ENCODE assay signal across 11 cellular contexts in genomic region chr4:24763631-24764302, GRCh38. TPM values are rescaled to one million over a fixed set of nuclear protein-coding genes. Genes with fewer than 3 reads are reported as not detected.
DNase-seq lines count a peak whose midpoint lies in the region; ATAC-seq, FAIRE-seq and TF ChIP-seq lines count a peak whose summit lies in the region.
"Had no signal": no experiment of that assay in that cellular context is flagged by ENCODE, and none has a peak within 500 bp of the region (broad histone marks: within the 10 kb centered on the region; RNA-seq: fewer than 3 reads in every experiment).

No MANE protein-coding gene starts in this region.

- no peak overlapping the region for H3K4me3 ChIP-seq in pancreas

- no peaks in the 10 kb centered on the region for H3K27me3 Mint-ChIP-seq in chondrocyte (ENCODE audit: low read depth)
- no peaks in the 10 kb centered on the region for H3K27me3 Mint-ChIP-seq in activated naive CD4-positive, alpha-beta T cell treated with anti-CD3 and anti-CD28 coated beads, Interleukin-2, amount 10 ng/mL, durations not matched to agents 7 days and 5 days
- H3K27me3 Mint-ChIP-seq: activated CD4-positive, alpha-beta T cell treated with anti-CD3 and anti-CD28 coated beads, Interleukin-2, amount 10 ng/mL, durations not matched to agents 24 days and 14 days had no signal

- no peaks in the 10 kb centered on the region for H3K36me3 Mint-ChIP-seq in chondrocyte (ENCODE audit: low read depth)
- no peaks in the 10 kb centered on the region for H3K36me3 Mint-ChIP-seq in activated naive CD4-positive, alpha-beta T cell treated with anti-CD3 and anti-CD28 coated beads, Interleukin-2, amount 10 ng/mL, durations not matched to agents 7 days and 5 days
- H3K36me3 Mint-ChIP-seq in activated naive CD4-positive, alpha-beta T cell treated with anti-CD3 and anti-CD28 coated beads, Interleukin-2, amount 50 U/mL, for 72 hours: peaks cover 0 to 5% of the 10 kb centered on the region in 2 donors

- H3K27ac ChIP-seq in pancreas: no peak overlapping the region

- H3K9me3 ChIP-seq in pancreas: no peaks in the 10 kb centered on the region

- H3K4me1 ChIP-seq in pancreas: no peaks in the 10 kb centered on the region

- no peak for FAIRE-seq in pancreas (lab: Jason Lieb, UNC)
- FAIRE-seq: islet of Langerhans had no signal

- no peaks in the 10 kb centered on the region for H3K27me3 ChIP-seq in pancreas

- peak in 3 of 4 donors; percentile 41 to 57 (median 48) for ATAC-seq in pancreas
- no peak for ATAC-seq in activated naive CD4-positive, alpha-beta T cell treated with anti-CD3 and anti-CD28 coated beads, Interleukin-2, amount 50 U/mL, for 72 hours

- peak overlapping the region; percentile 90 for H3K27ac Mint-ChIP-seq in chondrocyte (ENCODE audit: unreplicated experiment)
- no peak overlapping the region for H3K27ac Mint-ChIP-seq in activated naive CD4-positive, alpha-beta T cell treated with anti-CD3 and anti-CD28 coated beads, Interleukin-2, amount 10 ng/mL, durations not matched to agents 7 days and 5 days
- H3K27ac Mint-ChIP-seq in activated naive CD4-positive, alpha-beta T cell treated with anti-CD3 and anti-CD28 coated beads, Interleukin-2, amount 50 U/mL, for 72 hours: no peak overlapping the region
- H3K27ac Mint-ChIP-seq: activated CD4-positive, alpha-beta T cell treated with anti-CD3 and anti-CD28 coated beads, Interleukin-2, amount 10 ng/mL, durations not matched to agents 24 days and 14 days had no signal

- peak overlapping the region; percentile 47 for H3K4me3 Mint-ChIP-seq in chondrocyte (ENCODE audit: unreplicated experiment)
- no peak overlapping the region for H3K4me3 Mint-ChIP-seq in activated naive CD4-positive, alpha-beta T cell treated with anti-CD3 and anti-CD28 coated beads, Interleukin-2, amount 10 ng/mL, durations not matched to agents 7 days and 5 days
- H3K4me3 Mint-ChIP-seq: activated CD4-positive, alpha-beta T cell treated with anti-CD3 and anti-CD28 coated beads, Interleukin-2, amount 10 ng/mL, durations not matched to agents 24 days and 14 days had no signal

- WGBS in pancreas, 2 donors: 30 to 31% methylated on average over 5 of the region's 5 CpGs

- TF ChIP-seq CTCF in chondrocyte (IDR thresholded peaks at IDR 0.05) (no peak), pancreas (IDR thresholded peaks at IDR 0.05) (no peak)

- CTCF ChIA-PET in activated naive CD4-positive, alpha-beta T cell treated with anti-CD3 and anti-CD28 coated beads, Interleukin-2, amount 10 ng/mL, durations not matched to agents 7 days and 5 days (lab: Charles Lee): no interaction called here

- peak; percentile 29 for DNase-seq in ELF-1 (ENCODE audit: low read depth, low spot score)
- DNase-seq in NCI-H2196 treated with DMSO at 0.1 percent for 48 hours (lab: John Stamatoyannopoulos, UW; ENCODE audit: unreplicated experiment): peak; percentile 47
- no peak for DNase-seq in chondrocyte (ENCODE audit: low spot score)
- no peak for DNase-seq in pancreas
- no peak for DNase-seq in NCI-H146 (lab: John Stamatoyannopoulos, UW)
- DNase-seq in activated naive CD4-positive, alpha-beta T cell treated with anti-CD3 and anti-CD28 coated beads, Interleukin-2, amount 10 ng/mL, durations not matched to agents 7 days and 5 days: no peak
- DNase-seq in activated naive CD4-positive, alpha-beta T cell treated with anti-CD3 and anti-CD28 coated beads, Interleukin-2, amount 50 U/mL, for 72 hours (ENCODE audit: low spot score in 2 of 2): no peak
- DNase-seq in SHP77 treated with DMSO at 0.1 percent for 48 hours (lab: John Stamatoyannopoulos, UW): no peak
- DNase-seq: activated CD4-positive, alpha-beta T cell treated with anti-CD3 and anti-CD28 coated beads, Interleukin-2, amount 10 ng/mL, durations not matched to agents 24 days and 14 days; central memory CD4-positive, alpha-beta T cell had no signal

- H3K4me1 Mint-ChIP-seq in chondrocyte (ENCODE audit: low read depth): peaks cover 20% of the 10 kb centered on the region
- no peaks in the 10 kb centered on the region for H3K4me1 Mint-ChIP-seq in activated naive CD4-positive, alpha-beta T cell treated with anti-CD3 and anti-CD28 coated beads, Interleukin-2, amount 10 ng/mL, durations not matched to agents 7 days and 5 days
- H3K4me1 Mint-ChIP-seq: activated CD4-positive, alpha-beta T cell treated with anti-CD3 and anti-CD28 coated beads, Interleukin-2, amount 10 ng/mL, durations not matched to agents 24 days and 14 days had no signal

- H3K9me3 Mint-ChIP-seq in chondrocyte (ENCODE audit: low read depth): peaks cover 8% of the 10 kb centered on the region
- no peaks in the 10 kb centered on the region for H3K9me3 Mint-ChIP-seq in activated naive CD4-positive, alpha-beta T cell treated with anti-CD3 and anti-CD28 coated beads, Interleukin-2, amount 10 ng/mL, durations not matched to agents 7 days and 5 days
- H3K9me3 Mint-ChIP-seq in activated naive CD4-positive, alpha-beta T cell treated with anti-CD3 and anti-CD28 coated beads, Interleukin-2, amount 50 U/mL, for 72 hours: peaks cover 8 to 14% of the 10 kb centered on the region in 2 donors

- no peaks in the 10 kb centered on the region for H3K36me3 ChIP-seq in pancreas

- intact Hi-C loops in pancreas (cut with DNase I): no loop called here

RNA-seq across cellular contexts. Expression of gene SOD3, which starts 31.6 kb away (rescaled TPM):
- total RNA-seq in chondrocyte (4.2 to 22.9 TPM (median 22.3 TPM) in 3 replicates), pancreas (10 to 100 TPM; 31.2 to 43.9 (median 37.6) TPM)
- 10 to 100 TPM; 21.2 to 38.6 TPM for polyA plus RNA-seq in pancreas
- total RNA-seq in activated naive CD4-positive, alpha-beta T cell treated with anti-CD3 and anti-CD28 coated beads, Interleukin-2, amount 50 U/mL, for 72 hours: not detected
- total RNA-seq: activated CD4-positive, alpha-beta T cell treated with anti-CD3 and anti-CD28 coated beads, Interleukin-2, amount 10 ng/mL, durations not matched to agents 24 days and 14 days had no signal

Comparison
In these comparisons a context has a peak if more than half of its experiments do, and no peak if none do; other contexts are left out.
1. DNase-seq: peak in ELF-1 (single experiment) and NCI-H2196 treated with DMSO at 0.1 percent for 48 hours (single experiment); none in chondrocyte (single experiment), pancreas (0 of 6), NCI-H146 (single experiment), activated naive CD4-positive, alpha-beta T cell treated with anti-CD3 and anti-CD28 coated beads, Interleukin-2, amount 10 ng/mL, durations not matched to agents 7 days and 5 days (single experiment), activated naive CD4-positive, alpha-beta T cell treated with anti-CD3 and anti-CD28 coated beads, Interleukin-2, amount 50 U/mL, for 72 hours (0 of 2) and SHP77 treated with DMSO at 0.1 percent for 48 hours (single experiment).
2. ATAC-seq: peak in pancreas (3 of 4); none in activated naive CD4-positive, alpha-beta T cell treated with anti-CD3 and anti-CD28 coated beads, Interleukin-2, amount 50 U/mL, for 72 hours (0 of 2).